Comparison of ENCODE assay signal across 21 cellular contexts in genomic region chrX:133333154-133333750, GRCh38.
"Had no signal": no experiment of that assay in that cellular context is flagged by ENCODE, and none has a peak within 500 bp of the region (broad histone marks: within the 10 kb centered on the region; RNA-seq: fewer than 3 reads in every experiment).

No MANE protein-coding gene starts in this region.

- H3K4me1 Mint-ChIP-seq: activated B cell treated with CpG ODN at 0.5 μM for 24 hours; activated CD4-positive, alpha-beta T cell treated with anti-CD3 and anti-CD28 coated beads for 36 hours; activated T-helper 17 cell treated with anti-CD3 and anti-CD28 coated beads, Interleukin-2, amount 50 U/mL, for 72 hours; natural killer cell had no signal

- H3K9me3 ChIP-seq: adrenal gland, pancreas, psoas muscle, right atrium auricular region, thyroid gland had no signal

- DNase-seq: activated B cell treated with CpG ODN at 0.5 μM for 24 hours; activated CD4-positive, alpha-beta T cell treated with anti-CD3 and anti-CD28 coated beads for 36 hours; activated CD4-positive, alpha-beta T cell treated with anti-CD3 and anti-CD28 coated beads, Interleukin-2, amount 50 U/mL, for 4 hours; activated CD8-positive, alpha-beta memory T cell treated with anti-CD3 and anti-CD28 coated beads for 24 hours; activated CD8-positive, alpha-beta memory T cell treated with anti-CD3 and anti-CD28 coated beads, Interleukin-2, amount 50 U/mL, for 4 hours; activated naive CD4-positive, alpha-beta T cell; activated T-cell treated with anti-CD3 and anti-CD28 coated beads, Interleukin-2, amount 50 U/mL, for 24 hours; adrenal gland; natural killer cell; pancreas; psoas muscle; stimulated activated CD4-positive, alpha-beta T cell treated with anti-CD3 and anti-CD28 coated beads, Interleukin-12 subunit alpha, Interleukin-12 subunit beta, amount 100 ng/mL, for 4 hours; stimulated activated CD4-positive, alpha-beta T cell treated with anti-CD3 and anti-CD28 coated beads, Interleukin-4, amount 100 ng/mL, for 4 hours; stimulated activated naive CD8-positive, alpha-beta T cell treated with anti-CD3 and anti-CD28 coated beads, Interleukin-15, Interleukin-2, amounts not matched to agents 100 U/mL and 50 U/mL, for 24 hours; T-helper 9 cell; thyroid gland had no signal

- H3K36me3 Mint-ChIP-seq: activated naive CD8-positive, alpha-beta T cell; natural killer cell had no signal

- H3K36me3 ChIP-seq: adrenal gland, pancreas, right atrium auricular region, thyroid gland had no signal

- H3K27me3 ChIP-seq: pancreas, right atrium auricular region, thyroid gland had no signal

- H3K4me3 ChIP-seq: adrenal gland, lung, pancreas, psoas muscle, right atrium auricular region, thyroid gland had no signal

- H3K4me3 Mint-ChIP-seq: activated B cell treated with CpG ODN at 0.5 μM for 24 hours; activated CD4-positive, alpha-beta T cell treated with anti-CD3 and anti-CD28 coated beads for 36 hours; activated naive CD8-positive, alpha-beta T cell; activated T-cell treated with anti-CD3 and anti-CD28 coated beads, Interleukin-2, amount 50 U/mL, for 24 hours; activated T-helper 17 cell treated with anti-CD3 and anti-CD28 coated beads, Interleukin-2, amount 50 U/mL, for 72 hours; natural killer cell had no signal

- H3K4me1 ChIP-seq: adrenal gland, psoas muscle, right atrium auricular region, thyroid gland had no signal

- H3K27me3 Mint-ChIP-seq: activated B cell treated with CpG ODN at 0.5 μM for 24 hours; activated CD4-positive, alpha-beta T cell treated with anti-CD3 and anti-CD28 coated beads for 36 hours; activated naive CD8-positive, alpha-beta T cell; activated T-helper 17 cell treated with anti-CD3 and anti-CD28 coated beads, Interleukin-2, amount 50 U/mL, for 72 hours had no signal

- H3K27ac ChIP-seq: adrenal gland, pancreas, psoas muscle, right atrium auricular region, thyroid gland had no signal

- H3K9me3 Mint-ChIP-seq: activated B cell treated with CpG ODN at 0.5 μM for 24 hours; activated T-cell treated with anti-CD3 and anti-CD28 coated beads, Interleukin-2, amount 50 U/mL, for 24 hours; activated T-helper 17 cell treated with anti-CD3 and anti-CD28 coated beads, Interleukin-2, amount 50 U/mL, for 72 hours; natural killer cell had no signal

- ATAC-seq: activated CD4-positive, alpha-beta T cell treated with anti-CD3 and anti-CD28 coated beads for 36 hours; activated T-helper 17 cell treated with anti-CD3 and anti-CD28 coated beads, Interleukin-2, amount 50 U/mL, for 72 hours; left lobe of liver; natural killer cell; psoas muscle; stimulated activated naive CD8-positive, alpha-beta T cell treated with anti-CD3 and anti-CD28 coated beads, Interleukin-15, Interleukin-2, amounts not matched to agents 100 U/mL and 50 U/mL, for 24 hours had no signal

- H3K27ac Mint-ChIP-seq: activated B cell treated with CpG ODN at 0.5 μM for 24 hours; activated CD4-positive, alpha-beta T cell treated with anti-CD3 and anti-CD28 coated beads for 36 hours; activated naive CD8-positive, alpha-beta T cell; activated T-cell treated with anti-CD3 and anti-CD28 coated beads, Interleukin-2, amount 50 U/mL, for 24 hours; activated T-helper 17 cell treated with anti-CD3 and anti-CD28 coated beads, Interleukin-2, amount 50 U/mL, for 72 hours; natural killer cell had no signal
